Comparison of ENCODE assay signal across 9 cellular contexts in genomic region chrX:13092455-13092941, GRCh38. TPM values are rescaled to one million over a fixed set of nuclear protein-coding genes. Genes with fewer than 3 reads are reported as not detected.
DNase-seq lines count a peak whose midpoint lies in the region; ATAC-seq and TF ChIP-seq lines count a peak whose summit lies in the region.
"Had no signal": no experiment of that assay in that cellular context is flagged by ENCODE, and none has a peak within 500 bp of the region (broad histone marks: within the 10 kb centered on the region; RNA-seq: fewer than 3 reads in every experiment).

No MANE protein-coding gene starts in this region.

- ATAC-seq in GM19455 (IDR thresholded peaks at IDR 0.05; ENCODE audit: unreplicated experiment): peak; percentile 57

- in situ Hi-C loops in transverse colon (cut with MboI; ENCODE audit: low pct_ligation_motif_present in 1 of 4, low pct_unique_long_range_greater_than_20kb in 1 of 4, low sequenced_read_pairs in 3 of 4): loop anchor here in 2 of 4 donors (10.0 to 25.0 kb wide), 3 partner anchors 105 to 395 kb away; partner anchors contain the start of gene TMSB4X (in 2 of the 2)

- no peak for TF ChIP-seq EP300 in transverse colon (IDR thresholded peaks at IDR 0.05; ENCODE audit: low read depth)

- H3K4me1 ChIP-seq in transverse colon: peaks cover 0 to 35% (median 5%) of the 10 kb centered on the region in 4 donors

- peak; percentile 34 for TF ChIP-seq POLR2A in transverse colon (IDR thresholded peaks at IDR 0.05)

- TF ChIP-seq CTCF in HL-60 (IDR thresholded peaks at IDR 0.05; ENCODE audit: insufficient read depth, low read length) (peak; percentile 10), transverse colon (IDR thresholded peaks at IDR 0.05) (peak in 3 of 5 experiments; percentile 19 to 50 (median 21))

- intact Hi-C loops in transverse colon (cut with DNase I; ENCODE audit: low total_unique reads): loop anchor here (10.0 kb wide), 1 partner anchor 58 kb away; no protein-coding TSS in a partner anchor

- DNase-seq in Ammon's horn (ENCODE audit: low spot score) (peak; percentile 51), HL-60 (ENCODE audit: low read depth in 1 of 2, low spot score in 1 of 2) (peak; percentile 89 to 96), medulla oblongata (ENCODE audit: extremely low spot score) (peak; percentile 60), transverse colon (peak; percentile 75), NCI-H128 (lab: John Stamatoyannopoulos, UW; ENCODE audit: unreplicated experiment) (no peak), HUDEP-2 (lab: John Stamatoyannopoulos, UW; ENCODE audit: unreplicated experiment in 76 of 76) (no peak)
- DNase-seq in activated CD8-positive, alpha-beta memory T cell treated with anti-CD3 and anti-CD28 coated beads, Interleukin-2, amount 50 U/mL, for 48 hours: peak; percentile 75

- H3K27me3 ChIP-seq in HL-60 (ENCODE audit: insufficient read depth, poor library complexity, severe bottlenecking) (no peaks in the 10 kb centered on the region), transverse colon (no peaks in the 10 kb centered on the region)

- 43% methylated on average over 7 of the region's 7 CpGs; no CpG with 5 or more reads in 1 of the 2 donors for WGBS in transverse colon (ENCODE audit: low coverage in 1 of 2), 2 donors

- no peaks in the 10 kb centered on the region for H3K9me3 ChIP-seq in transverse colon

- H3K4me3 ChIP-seq in HL-60 (replicated peaks; ENCODE audit: insufficient read depth, low read length) (no peak overlapping the region; the same call in 1 of the 2 replicates), transverse colon (no peak overlapping the region)

- peak overlapping the region; percentile 97 for H3K27ac ChIP-seq in HL-60 (replicated peaks)
- peak overlapping the region; percentile 61 to 83 (median 70) for H3K27ac ChIP-seq in transverse colon

- H3K36me3 ChIP-seq in transverse colon: no peaks in the 10 kb centered on the region

RNA-seq across cellular contexts. Expression of gene FAM9C, which starts 48.1 kb away (rescaled TPM):
- total RNA-seq in transverse colon: under 1 TPM in 2 of 4 donors, not detected in 2; 0.14 to 0.64 TPM
- total RNA-seq: renal cortical epithelial cell had no signal

Comparison
In these comparisons a context has a peak if more than half of its experiments do, and no peak if none do; other contexts are left out.
1. DNase-seq: peak in Ammon's horn (single experiment), HL-60 (2 of 2), activated CD8-positive, alpha-beta memory T cell treated with anti-CD3 and anti-CD28 coated beads, Interleukin-2, amount 50 U/mL, for 48 hours (single experiment), medulla oblongata (single experiment) and transverse colon (single experiment); none in NCI-H128 (single experiment) and HUDEP-2 (0 of 76).